In genomic region chr18:57581301-57581934, GRCh38 we compare ENCODE assay signal across 8 cellular contexts. TPM values are rescaled to one million over a fixed set of nuclear protein-coding genes. Genes with fewer than 3 reads are reported as not detected.
DNase-seq lines count a peak whose midpoint lies in the region; ATAC-seq and TF ChIP-seq lines count a peak whose summit lies in the region.

No MANE protein-coding gene starts in this region.

- TF ChIP-seq POLR2A in vagina (IDR thresholded peaks at IDR 0.05): no peak

- ATAC-seq in GM19452 (IDR thresholded peaks at IDR 0.05; ENCODE audit: unreplicated experiment) (peak; percentile 96), HG03354 (IDR thresholded peaks at IDR 0.05; ENCODE audit: poor library complexity, severe bottlenecking, unreplicated experiment) (peak; percentile 96), activated B cell treated with CpG ODN at 0.5 μM for 24 hours (ENCODE audit: low read depth) (peak; percentile 92)

- H3K4me1 Mint-ChIP-seq in activated B cell treated with CpG ODN at 0.5 μM for 24 hours: peaks cover 34% of the 10 kb centered on the region

- CTCF ChIA-PET in activated B cell treated with CpG ODN at 0.5 μM for 24 hours (lab: Charles Lee): no interaction called here

- H3K36me3 ChIP-seq in vagina: peaks cover 0 to 30% of the 10 kb centered on the region in 2 donors

- H3K36me3 Mint-ChIP-seq in activated B cell treated with CpG ODN at 0.5 μM for 24 hours (ENCODE audit: low read depth): peaks cover 21% of the 10 kb centered on the region

- no peaks in the 10 kb centered on the region for H3K9me3 ChIP-seq in vagina

- DNase-seq in CMK (ENCODE audit: low read depth): peak; percentile 29
- DNase-seq in activated B cell treated with CpG ODN at 0.5 μM for 24 hours: peak; percentile 25
- DNase-seq in stimulated activated CD4-positive, alpha-beta T cell treated with anti-CD3 and anti-CD28 coated beads, Interleukin-4, amount 100 ng/mL, for 1 hour: no peak
- no peak for DNase-seq in vagina (ENCODE audit: extremely low spot score in 2 of 2)
- no peak for DNase-seq in NCI-H1436 (lab: John Stamatoyannopoulos, UW)
- no peak for DNase-seq in COLO668 (lab: John Stamatoyannopoulos, UW; ENCODE audit: unreplicated experiment)

- POLR2A ChIA-PET in activated B cell treated with CpG ODN at 0.5 μM for 24 hours (lab: Charles Lee): interaction anchor here (1.1 kb wide), 1 partner anchor 41 kb away, joined by 4 read pairs; the partner anchor contains the start of gene NARS1

- TF ChIP-seq CTCF in activated B cell treated with CpG ODN at 0.5 μM for 24 hours (IDR thresholded peaks at IDR 0.05) (no peak), vagina (IDR thresholded peaks at IDR 0.05) (no peak)

- no peak overlapping the region for H3K27ac ChIP-seq in vagina

- H3K4me1 ChIP-seq in vagina: peaks cover 17% of the 10 kb centered on the region

- intact Hi-C loops in activated B cell treated with CpG ODN at 0.5 μM for 24 hours (cut with micrococcal nuclease) (loop anchor here (10.0 kb wide), 1 partner anchor 1773 kb away; the partner anchor contains the start of gene LMAN1), vagina (cut with DNase I) (no loop called here)

- H3K27me3 Mint-ChIP-seq in activated B cell treated with CpG ODN at 0.5 μM for 24 hours: no peaks in the 10 kb centered on the region

- H3K27me3 ChIP-seq in vagina: no peaks in the 10 kb centered on the region

- peak overlapping the region; percentile 25 for H3K4me3 Mint-ChIP-seq in activated B cell treated with CpG ODN at 0.5 μM for 24 hours

- no peaks in the 10 kb centered on the region for H3K9me3 Mint-ChIP-seq in activated B cell treated with CpG ODN at 0.5 μM for 24 hours

- H3K27ac Mint-ChIP-seq in activated B cell treated with CpG ODN at 0.5 μM for 24 hours: peak overlapping the region; percentile 15

- no peak overlapping the region for H3K4me3 ChIP-seq in vagina

RNA-seq across cellular contexts. Expression of gene FECH, which starts 5.1 kb away (rescaled TPM):
- total RNA-seq in activated B cell treated with CpG ODN at 0.5 μM for 24 hours (9.2 and 9.3 TPM in 2 replicates), vagina (44.7 TPM)

RNA-seq across cellular contexts. Expression of gene NARS1, which starts 40.2 kb away (rescaled TPM):
- 107 and 114 TPM in 2 replicates for total RNA-seq in activated B cell treated with CpG ODN at 0.5 μM for 24 hours
- total RNA-seq in vagina: 81.3 TPM

Comparison
In these comparisons a context has a peak if more than half of its experiments do, and no peak if none do; other contexts are left out.
1. DNase-seq: peak in CMK (single experiment) and activated B cell treated with CpG ODN at 0.5 μM for 24 hours (single experiment); none in stimulated activated CD4-positive, alpha-beta T cell treated with anti-CD3 and anti-CD28 coated beads, Interleukin-4, amount 100 ng/mL, for 1 hour (single experiment), vagina (0 of 2), NCI-H1436 (single experiment) and COLO668 (single experiment).
2. Peak in every context shown above with its lines, with median percentiles within 50 percentile points of each other: ATAC-seq.